In the genomic region with DNA sequence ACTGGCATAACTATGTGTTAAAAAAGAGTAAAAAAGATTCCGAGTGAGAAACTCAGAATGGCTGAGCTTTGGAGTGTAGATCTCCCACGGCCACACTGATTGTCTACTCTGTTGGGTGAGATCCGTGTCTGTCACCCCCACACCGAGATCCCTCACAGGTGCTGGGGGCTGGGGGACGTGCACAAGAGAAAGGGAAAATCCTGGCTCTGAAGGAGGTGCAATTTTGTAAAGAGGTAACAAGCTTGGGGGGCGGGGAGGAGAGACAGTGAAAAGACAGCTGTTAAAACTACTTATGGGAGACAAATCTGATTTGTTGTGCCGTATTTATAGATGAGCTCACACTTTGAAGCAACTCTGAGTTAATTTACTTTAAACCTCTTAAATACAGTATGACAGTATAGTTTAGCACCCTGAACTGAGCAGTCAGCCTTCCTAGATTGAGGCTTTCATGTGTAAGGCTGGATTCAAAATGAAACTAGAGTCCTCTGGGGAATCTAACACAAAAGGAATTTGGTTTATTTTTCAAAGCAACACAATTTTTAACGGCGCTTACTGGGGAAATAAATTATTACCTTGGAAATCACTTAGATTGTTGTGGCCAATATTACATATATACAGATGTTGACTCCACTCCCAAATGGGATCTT, we compare ENCODE assay signal across 19 cellular contexts.
DNase-seq lines count a peak whose midpoint lies in the region; ATAC-seq and TF ChIP-seq lines count a peak whose summit lies in the region.
"Had no signal": no experiment of that assay in that cellular context is flagged by ENCODE, and none has a peak within 500 bp of the region (broad histone marks: within the 10 kb centered on the region; RNA-seq: fewer than 3 reads in every experiment).

No MANE protein-coding gene starts in this region.

- POLR2A ChIA-PET in WTC11 (lab: Charles Lee) = interaction anchor here (0.6 kb wide), 1 partner anchor 1238 kb away, joined by 5 read pairs; no protein-coding TSS in a partner anchor

- no peak overlapping the region for H3K4me3 Mint-ChIP-seq in WTC11
- H3K4me3 Mint-ChIP-seq: activated CD4-positive, alpha-beta T cell treated with anti-CD3 and anti-CD28 coated beads, Interleukin-2, amount 10 ng/mL, durations not matched to agents 7 days and 5 days; activated naive CD8-positive, alpha-beta T cell treated with anti-CD3 and anti-CD28 coated beads, Interleukin-2, amount 10 ng/mL, durations not matched to agents 7 days and 5 days; stimulated activated naive CD8-positive, alpha-beta T cell treated with anti-CD3 and anti-CD28 coated beads, Interleukin-15, amount 100 ng/mL, for 72 hours had no signal

- H3K9me3 Mint-ChIP-seq in WTC11 = peaks cover 5% of the 10 kb centered on the region; the same call in 1 of the 2 replicates
- H3K9me3 Mint-ChIP-seq: activated CD4-positive, alpha-beta T cell treated with anti-CD3 and anti-CD28 coated beads, Interleukin-2, amount 10 ng/mL, durations not matched to agents 7 days and 5 days; stimulated activated naive CD8-positive, alpha-beta T cell treated with anti-CD3 and anti-CD28 coated beads, Interleukin-15, amount 100 ng/mL, for 72 hours had no signal

- no peak overlapping the region for H3K4me3 ChIP-seq in iPS-20b (ENCODE audit: low read length)
- H3K4me3 ChIP-seq: heart left ventricle, ovary had no signal

- H3K9ac ChIP-seq in iPS-20b (ENCODE audit: low read depth, low read length) = peak overlapping the region; percentile 27; the same call in 1 of the 2 replicates

- peaks cover 9% of the 10 kb centered on the region; the same call in 1 of the 2 replicates for H3K4me1 ChIP-seq in iPS-20b (ENCODE audit: insufficient read depth, low read length)

- DNase-seq in NCI-H748 (lab: John Stamatoyannopoulos, UW; ENCODE audit: unreplicated experiment) (peak; percentile 69), NCI-H748 treated with DMSO at 0.1 percent for 48 hours (lab: John Stamatoyannopoulos, UW) (no peak), WTC11 (ENCODE audit: low spot score) (no peak), NCI-H1092 (lab: John Stamatoyannopoulos, UW) (no peak), superior temporal gyrus (ENCODE audit: extremely low spot score) (no peak)
- DNase-seq: activated CD4-positive, alpha-beta T cell treated with anti-CD3 and anti-CD28 coated beads, Interleukin-2, amount 10 ng/mL, durations not matched to agents 7 days and 5 days; activated naive CD8-positive, alpha-beta T cell treated with anti-CD3 and anti-CD28 coated beads, Interleukin-2, amount 10 ng/mL, durations not matched to agents 7 days and 5 days; activated T-cell treated with anti-CD3 and anti-CD28 coated beads, Interleukin-2, amount 50 U/mL, for 48 hours; caudate nucleus; COR-L47; heart left ventricle; kidney glomerular epithelial cell; NCI-H2081 treated with DMSO at 0.1 percent for 48 hours; ovary; Right ventricle myocardium superior; stimulated activated naive CD8-positive, alpha-beta T cell treated with anti-CD3 and anti-CD28 coated beads, Interleukin-15, amount 100 ng/mL, for 72 hours had no signal

- H3K36me3 ChIP-seq in iPS-20b (ENCODE audit: insufficient read depth, low read depth, low read length) = no peaks in the 10 kb centered on the region
- H3K36me3 ChIP-seq: heart left ventricle, ovary had no signal

- 0 out of 2 replicates have a peak overlapping the region, but pooled peaks have one; percentile 82 for H3K27ac Mint-ChIP-seq in WTC11
- H3K27ac Mint-ChIP-seq: activated CD4-positive, alpha-beta T cell treated with anti-CD3 and anti-CD28 coated beads, Interleukin-2, amount 10 ng/mL, durations not matched to agents 7 days and 5 days; activated naive CD8-positive, alpha-beta T cell treated with anti-CD3 and anti-CD28 coated beads, Interleukin-2, amount 10 ng/mL, durations not matched to agents 7 days and 5 days; stimulated activated naive CD8-positive, alpha-beta T cell treated with anti-CD3 and anti-CD28 coated beads, Interleukin-15, amount 100 ng/mL, for 72 hours had no signal

- no peak for ATAC-seq in WTC11
- ATAC-seq in HG03442 (IDR thresholded peaks at IDR 0.05; ENCODE audit: unreplicated experiment) = no peak
- no peak for ATAC-seq in GM19324 (IDR thresholded peaks at IDR 0.05; ENCODE audit: low FRiP score, unreplicated experiment)
- ATAC-seq: heart left ventricle; stimulated activated naive CD8-positive, alpha-beta T cell treated with anti-CD3 and anti-CD28 coated beads, Interleukin-15, amount 100 ng/mL, for 72 hours had no signal

- no peak for TF ChIP-seq CTCF in WTC11 (IDR thresholded peaks at IDR 0.05)

- peaks cover 2% of the 10 kb centered on the region; the same call in 1 of the 2 replicates for H3K9me3 ChIP-seq in iPS-20b (ENCODE audit: insufficient read depth, low read depth, low read length)
- H3K9me3 ChIP-seq: ovary had no signal

- H3K27me3 Mint-ChIP-seq in WTC11 (ENCODE audit: low read depth) = no peaks in the 10 kb centered on the region

- H3K4me1 Mint-ChIP-seq in WTC11 = peaks cover 9% of the 10 kb centered on the region
- H3K4me1 Mint-ChIP-seq: activated CD4-positive, alpha-beta T cell treated with anti-CD3 and anti-CD28 coated beads, Interleukin-2, amount 10 ng/mL, durations not matched to agents 7 days and 5 days; activated naive CD8-positive, alpha-beta T cell treated with anti-CD3 and anti-CD28 coated beads, Interleukin-2, amount 10 ng/mL, durations not matched to agents 7 days and 5 days; stimulated activated naive CD8-positive, alpha-beta T cell treated with anti-CD3 and anti-CD28 coated beads, Interleukin-15, amount 100 ng/mL, for 72 hours had no signal

- no peaks in the 10 kb centered on the region for H3K27me3 ChIP-seq in iPS-20b (ENCODE audit: insufficient read depth, low read length)
- H3K27me3 ChIP-seq: ovary had no signal

- no peaks in the 10 kb centered on the region for H3K36me3 Mint-ChIP-seq in WTC11

- CTCF ChIA-PET in WTC11 (lab: Charles Lee) = interaction anchor here (0.6 to 1.9 kb wide), 3 partner anchors 12 to 90 kb away, joined by 3 to 12 read pairs (median 7); no protein-coding TSS in a partner anchor

- no peak overlapping the region for H3K27ac ChIP-seq in iPS-20b (ENCODE audit: low read length)
- H3K27ac ChIP-seq: heart left ventricle, ovary had no signal

TF ChIP-seq in WTC11, 78 proteins besides CTCF, POLR2A, EP300 and RAD21 (continues in another document):
- TF ChIP-seq, protein P1, sequence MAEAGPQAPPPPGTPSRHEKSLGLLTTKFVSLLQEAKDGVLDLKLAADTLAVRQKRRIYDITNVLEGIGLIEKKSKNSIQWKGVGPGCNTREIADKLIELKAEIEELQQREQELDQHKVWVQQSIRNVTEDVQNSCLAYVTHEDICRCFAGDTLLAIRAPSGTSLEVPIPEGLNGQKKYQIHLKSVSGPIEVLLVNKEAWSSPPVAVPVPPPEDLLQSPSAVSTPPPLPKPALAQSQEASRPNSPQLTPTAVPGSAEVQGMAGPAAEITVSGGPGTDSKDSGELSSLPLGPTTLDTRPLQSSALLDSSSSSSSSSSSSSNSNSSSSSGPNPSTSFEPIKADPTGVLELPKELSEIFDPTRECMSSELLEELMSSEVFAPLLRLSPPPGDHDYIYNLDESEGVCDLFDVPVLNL (CRISPR knock-in tag; IDR thresholded peaks at IDR 0.05; ENCODE audit: borderline replicate concordance, low read depth) = no peak
- TF ChIP-seq NFYB (CRISPR knock-in tag; conservative IDR thresholded peaks at IDR 0.05; ENCODE audit: low read depth) = no peak
- no peak for TF ChIP-seq JUN (CRISPR knock-in tag; IDR thresholded peaks at IDR 0.05)
- TF ChIP-seq, protein P2, sequence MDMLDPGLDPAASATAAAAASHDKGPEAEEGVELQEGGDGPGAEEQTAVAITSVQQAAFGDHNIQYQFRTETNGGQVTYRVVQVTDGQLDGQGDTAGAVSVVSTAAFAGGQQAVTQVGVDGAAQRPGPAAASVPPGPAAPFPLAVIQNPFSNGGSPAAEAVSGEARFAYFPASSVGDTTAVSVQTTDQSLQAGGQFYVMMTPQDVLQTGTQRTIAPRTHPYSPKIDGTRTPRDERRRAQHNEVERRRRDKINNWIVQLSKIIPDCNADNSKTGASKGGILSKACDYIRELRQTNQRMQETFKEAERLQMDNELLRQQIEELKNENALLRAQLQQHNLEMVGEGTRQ (CRISPR knock-in tag; IDR thresholded peaks at IDR 0.05) = no peak
- TF ChIP-seq HMGA2 (CRISPR knock-in tag; IDR thresholded peaks at IDR 0.05) = no peak
- TF ChIP-seq, protein P3, sequence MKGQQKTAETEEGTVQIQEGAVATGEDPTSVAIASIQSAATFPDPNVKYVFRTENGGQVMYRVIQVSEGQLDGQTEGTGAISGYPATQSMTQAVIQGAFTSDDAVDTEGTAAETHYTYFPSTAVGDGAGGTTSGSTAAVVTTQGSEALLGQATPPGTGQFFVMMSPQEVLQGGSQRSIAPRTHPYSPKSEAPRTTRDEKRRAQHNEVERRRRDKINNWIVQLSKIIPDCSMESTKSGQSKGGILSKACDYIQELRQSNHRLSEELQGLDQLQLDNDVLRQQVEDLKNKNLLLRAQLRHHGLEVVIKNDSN (CRISPR knock-in tag; IDR thresholded peaks at IDR 0.05) = no peak
- no peak for TF ChIP-seq NFATC4 (CRISPR knock-in tag; IDR thresholded peaks at IDR 0.05)
- no peak for TF ChIP-seq ELF4 (CRISPR knock-in tag; IDR thresholded peaks at IDR 0.05; ENCODE audit: low read depth)
- no peak for TF ChIP-seq RELA (CRISPR knock-in tag; IDR thresholded peaks at IDR 0.05; ENCODE audit: borderline replicate concordance)
- TF ChIP-seq, protein P4, sequence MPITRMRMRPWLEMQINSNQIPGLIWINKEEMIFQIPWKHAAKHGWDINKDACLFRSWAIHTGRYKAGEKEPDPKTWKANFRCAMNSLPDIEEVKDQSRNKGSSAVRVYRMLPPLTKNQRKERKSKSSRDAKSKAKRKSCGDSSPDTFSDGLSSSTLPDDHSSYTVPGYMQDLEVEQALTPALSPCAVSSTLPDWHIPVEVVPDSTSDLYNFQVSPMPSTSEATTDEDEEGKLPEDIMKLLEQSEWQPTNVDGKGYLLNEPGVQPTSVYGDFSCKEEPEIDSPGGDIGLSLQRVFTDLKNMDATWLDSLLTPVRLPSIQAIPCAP (CRISPR knock-in tag; IDR thresholded peaks at IDR 0.05) = no peak
